ENCODE assay signal across 23 cellular contexts in the genomic region with DNA sequence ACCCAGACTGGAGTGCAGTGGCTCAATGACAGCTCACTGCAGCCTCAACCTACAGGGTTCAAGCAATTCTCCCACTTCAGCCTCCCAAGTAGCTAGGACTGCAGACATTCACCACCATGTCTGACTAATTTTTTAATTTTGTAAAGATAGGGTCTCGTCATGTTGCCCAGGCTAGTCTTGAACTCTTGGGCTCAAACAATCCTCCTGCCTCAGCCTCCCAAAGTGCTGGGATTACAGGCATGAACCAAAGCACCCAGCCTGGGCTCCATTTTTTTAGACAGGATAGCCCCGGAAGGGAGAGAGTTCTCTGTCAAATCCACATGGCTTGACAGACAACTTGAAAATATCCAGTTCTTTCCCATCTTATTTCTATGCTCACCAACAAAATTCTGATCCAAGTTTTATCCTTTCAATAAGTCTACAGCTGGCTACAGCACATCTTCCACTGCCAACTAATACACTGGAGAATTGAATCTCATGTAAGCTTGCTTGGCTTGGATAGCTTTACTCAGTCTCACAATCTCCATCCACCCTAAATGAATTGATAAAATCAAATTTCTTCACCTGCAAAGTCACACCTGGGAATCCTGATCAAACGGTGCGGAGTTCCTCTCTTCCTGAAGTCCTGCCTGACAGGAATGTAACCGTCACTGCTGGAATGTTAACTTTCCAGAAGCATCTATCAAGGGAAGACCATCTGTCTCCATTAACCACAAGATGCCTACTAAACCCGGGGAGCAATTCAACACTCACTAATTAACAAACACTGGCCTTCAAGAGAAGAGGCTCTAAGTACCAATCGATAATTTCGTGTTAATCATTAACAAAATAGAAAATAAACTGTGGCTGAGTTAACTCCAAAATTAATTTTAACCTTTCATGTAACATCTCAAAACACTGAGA.
A peak's percentile ranks its signal among the peaks of the same experiment; 100 is the strongest.
DNase-seq lines count a peak whose midpoint lies in the region; ATAC-seq, FAIRE-seq and TF ChIP-seq lines count a peak whose summit lies in the region.
"Had no signal": no experiment of that assay in that cellular context is flagged by ENCODE, and none has a peak within 500 bp of the region (broad histone marks: within the 10 kb centered on the region; RNA-seq: fewer than 3 reads in every experiment).

No MANE protein-coding gene starts in this region.

- H3K9me3 ChIP-seq in T-helper 17 cell (ENCODE audit: control insufficient read depth, low read length, poor library complexity, severe bottlenecking) (no peaks in the 10 kb centered on the region), liver (ENCODE audit: control insufficient read depth in 4 of 4, low read length in 3 of 4) (no peaks in the 10 kb centered on the region), gastrocnemius medialis (no peaks in the 10 kb centered on the region)
- H3K9me3 ChIP-seq: mucosa of descending colon, sigmoid colon had no signal

- no peak overlapping the region for H3K4me3 Mint-ChIP-seq in activated CD4-positive, alpha-beta T cell treated with anti-CD3 and anti-CD28 coated beads for 36 hours
- H3K4me3 Mint-ChIP-seq in activated CD4-positive, alpha-beta T cell treated with anti-CD3 and anti-CD28 coated beads, Interleukin-2, amount 10 ng/mL, durations not matched to agents 7 days and 5 days: no peak overlapping the region
- H3K4me3 Mint-ChIP-seq in T-helper 17 cell: peak overlapping the region; percentile 2
- H3K4me3 Mint-ChIP-seq: activated CD4-positive, alpha-beta memory T cell treated with anti-CD3 and anti-CD28 coated beads for 36 hours; activated naive CD8-positive, alpha-beta T cell treated with anti-CD3 and anti-CD28 coated beads for 36 hours; type B pancreatic cell had no signal

- POLR2A ChIA-PET in activated CD4-positive, alpha-beta T cell treated with anti-CD3 and anti-CD28 coated beads for 36 hours (lab: Charles Lee): no interaction called here
- POLR2A ChIA-PET in activated CD4-positive, alpha-beta T cell treated with anti-CD3 and anti-CD28 coated beads, Interleukin-2, amount 10 ng/mL, durations not matched to agents 7 days and 5 days (lab: Charles Lee): no interaction called here

- peaks cover 37% of the 10 kb centered on the region for H3K36me3 Mint-ChIP-seq in activated CD4-positive, alpha-beta T cell treated with anti-CD3 and anti-CD28 coated beads for 36 hours (ENCODE audit: low read depth)
- peaks cover 35% of the 10 kb centered on the region for H3K36me3 Mint-ChIP-seq in activated CD4-positive, alpha-beta T cell treated with anti-CD3 and anti-CD28 coated beads, Interleukin-2, amount 10 ng/mL, durations not matched to agents 7 days and 5 days (ENCODE audit: low read depth)
- H3K36me3 Mint-ChIP-seq in T-helper 17 cell (ENCODE audit: low read depth): no peaks in the 10 kb centered on the region
- H3K36me3 Mint-ChIP-seq: type B pancreatic cell had no signal

- H3K4me1 ChIP-seq in liver (ENCODE audit: control insufficient read depth in 4 of 4, insufficient read depth in 4 of 4, low read length in 3 of 4) (peaks cover 14 to 45% (median 37%) of the 10 kb centered on the region in 4 donors), gastrocnemius medialis (peaks cover 85 to 98% of the 10 kb centered on the region in 2 donors)

- CTCF ChIA-PET in activated CD4-positive, alpha-beta T cell treated with anti-CD3 and anti-CD28 coated beads for 36 hours (lab: Charles Lee): interaction anchor here (0.7 to 1.4 kb wide), 2 partner anchors 10 to 18 kb away, joined by 3 to 4 read pairs; no protein-coding TSS in a partner anchor
- CTCF ChIA-PET in activated CD4-positive, alpha-beta T cell treated with anti-CD3 and anti-CD28 coated beads, Interleukin-2, amount 10 ng/mL, durations not matched to agents 7 days and 5 days (lab: Charles Lee): interaction anchor here (0.6 to 1.4 kb wide), 2 partner anchors 18 to 117 kb away, joined by 3 read pairs; no protein-coding TSS in a partner anchor

- peak overlapping the region; percentile 14 to 50 for H3K27ac ChIP-seq in liver (ENCODE audit: low read depth in 1 of 2, low read length in 2 of 2)
- H3K27ac ChIP-seq in gastrocnemius medialis: peak overlapping the region; percentile 62 to 80 (median 77)
- H3K27ac ChIP-seq: sigmoid colon, VCaP had no signal

- ATAC-seq in activated CD4-positive, alpha-beta T cell treated with anti-CD3 and anti-CD28 coated beads for 36 hours: no peak
- ATAC-seq in T-helper 17 cell (no peak), gastrocnemius medialis (no peak), HG03280 (IDR thresholded peaks at IDR 0.05; ENCODE audit: unreplicated experiment) (no peak)
- ATAC-seq: mucosa of descending colon; stimulated activated naive CD8-positive, alpha-beta T cell treated with anti-CD3 and anti-CD28 coated beads, Interleukin-15, Interleukin-2, amounts not matched to agents 100 U/mL and 50 U/mL, for 24 hours had no signal

- TF ChIP-seq POLR2A in gastrocnemius medialis (IDR thresholded peaks at IDR 0.05) (no peak), GM12891 (IDR thresholded peaks at IDR 0.05; ENCODE audit: low read depth, low read length) (no peak)

- H3K27ac Mint-ChIP-seq in activated CD4-positive, alpha-beta T cell treated with anti-CD3 and anti-CD28 coated beads for 36 hours: peak overlapping the region; percentile 1
- no peak overlapping the region for H3K27ac Mint-ChIP-seq in activated CD4-positive, alpha-beta T cell treated with anti-CD3 and anti-CD28 coated beads, Interleukin-2, amount 10 ng/mL, durations not matched to agents 7 days and 5 days
- peak overlapping the region; percentile 37 for H3K27ac Mint-ChIP-seq in T-helper 17 cell
- H3K27ac Mint-ChIP-seq: activated naive CD8-positive, alpha-beta T cell treated with anti-CD3 and anti-CD28 coated beads for 36 hours; type B pancreatic cell had no signal

- peaks cover 61% of the 10 kb centered on the region for H3K4me1 Mint-ChIP-seq in activated CD4-positive, alpha-beta T cell treated with anti-CD3 and anti-CD28 coated beads for 36 hours
- H3K4me1 Mint-ChIP-seq in activated CD4-positive, alpha-beta T cell treated with anti-CD3 and anti-CD28 coated beads, Interleukin-2, amount 10 ng/mL, durations not matched to agents 7 days and 5 days: peaks cover 7% of the 10 kb centered on the region
- peaks cover 50% of the 10 kb centered on the region for H3K4me1 Mint-ChIP-seq in T-helper 17 cell

- no peak for FAIRE-seq in GM12891 (lab: Jason Lieb, UNC)
- FAIRE-seq: kidney had no signal

- H3K4me3 ChIP-seq in liver (ENCODE audit: low read depth in 1 of 3, low read length in 3 of 3) (peak overlapping the region; percentile 18 to 33 (median 29)), gastrocnemius medialis (no peak overlapping the region)
- H3K4me3 ChIP-seq: mucosa of descending colon, sigmoid colon had no signal

- peaks cover 8% of the 10 kb centered on the region for H3K9me3 Mint-ChIP-seq in activated CD4-positive, alpha-beta T cell treated with anti-CD3 and anti-CD28 coated beads for 36 hours (ENCODE audit: low read depth)
- peaks cover 11% of the 10 kb centered on the region for H3K9me3 Mint-ChIP-seq in activated CD4-positive, alpha-beta T cell treated with anti-CD3 and anti-CD28 coated beads, Interleukin-2, amount 10 ng/mL, durations not matched to agents 7 days and 5 days
- H3K9me3 Mint-ChIP-seq: activated CD4-positive, alpha-beta memory T cell treated with anti-CD3 and anti-CD28 coated beads for 36 hours; type B pancreatic cell had no signal

- H3K27me3 Mint-ChIP-seq in activated CD4-positive, alpha-beta T cell treated with anti-CD3 and anti-CD28 coated beads for 36 hours: no peaks in the 10 kb centered on the region
- no peaks in the 10 kb centered on the region for H3K27me3 Mint-ChIP-seq in activated CD4-positive, alpha-beta T cell treated with anti-CD3 and anti-CD28 coated beads, Interleukin-2, amount 10 ng/mL, durations not matched to agents 7 days and 5 days
- H3K27me3 Mint-ChIP-seq in T-helper 17 cell: no peaks in the 10 kb centered on the region
- H3K27me3 Mint-ChIP-seq: activated CD4-positive, alpha-beta memory T cell treated with anti-CD3 and anti-CD28 coated beads for 36 hours; activated naive CD8-positive, alpha-beta T cell treated with anti-CD3 and anti-CD28 coated beads for 36 hours had no signal

- no peak for DNase-seq in activated CD4-positive, alpha-beta T cell treated with anti-CD3 and anti-CD28 coated beads for 36 hours
- DNase-seq in activated CD4-positive, alpha-beta T cell treated with anti-CD3 and anti-CD28 coated beads, Interleukin-2, amount 10 ng/mL, durations not matched to agents 7 days and 5 days: no peak
- DNase-seq in T-helper 17 cell: no peak
- DNase-seq in gastrocnemius medialis: no peak
- DNase-seq in GM12891 (ENCODE audit: insufficient read length, low spot score): no peak
- no peak for DNase-seq in NCI-H2081 treated with DMSO at 0.1 percent for 48 hours (lab: John Stamatoyannopoulos, UW)
- DNase-seq: activated CD4-positive, alpha-beta memory T cell treated with anti-CD3 and anti-CD28 coated beads for 36 hours; activated naive CD8-positive, alpha-beta T cell treated with anti-CD3 and anti-CD28 coated beads for 36 hours; activated T-cell treated with anti-CD3 and anti-CD28 coated beads for 4 hours; foreskin fibroblast; hypothalamus; kidney; mucosa of descending colon; NCI-H748 treated with DMSO at 0.1 percent for 48 hours; occipital lobe; OCI-M1; sigmoid colon; stimulated activated naive CD8-positive, alpha-beta T cell treated with anti-CD3 and anti-CD28 coated beads, Interleukin-15, Interleukin-2, amounts not matched to agents 100 U/mL and 50 U/mL, for 24 hours; T-helper 1 cell had no signal

- no peaks in the 10 kb centered on the region for H3K36me3 ChIP-seq in liver (ENCODE audit: control insufficient read depth in 4 of 4, insufficient read depth in 3 of 4, low read depth in 1 of 4, low read length in 3 of 4)
- peaks cover 0 to 18% of the 10 kb centered on the region in 2 donors for H3K36me3 ChIP-seq in gastrocnemius medialis

- no peak for TF ChIP-seq CTCF in liver (IDR thresholded peaks at IDR 0.05; ENCODE audit: low read depth, low read length, missing input control)
- no peak for TF ChIP-seq CTCF in gastrocnemius medialis (IDR thresholded peaks at IDR 0.05 in 4 of 5, conservative IDR thresholded peaks at IDR 0.05 in 1 of 5)

- 34% methylated on average over 8 of the region's 8 CpGs for WGBS in liver

- intact Hi-C loops in activated CD4-positive, alpha-beta T cell treated with anti-CD3 and anti-CD28 coated beads for 36 hours (cut with DNase I, micrococcal nuclease): no loop called here
- intact Hi-C loops in gastrocnemius medialis (cut with DNase I; ENCODE audit: low total_unique reads): no loop called here

- H3K27me3 ChIP-seq in liver (ENCODE audit: control insufficient read depth in 4 of 4, insufficient read depth in 4 of 4, low read length in 3 of 4) (no peaks in the 10 kb centered on the region), gastrocnemius medialis (no peaks in the 10 kb centered on the region)
- H3K27me3 ChIP-seq: sigmoid colon had no signal

- in situ Hi-C loops in gastrocnemius medialis (cut with MboI; ENCODE audit: low sequenced_read_pairs in 4 of 4): loop anchor here in 2 of 4 donors (25.0 kb wide), 2 partner anchors 224 to 349 kb away; no protein-coding TSS in a partner anchor

- peak overlapping the region in 1 of 2 donors; percentile 53 for H3K9ac ChIP-seq in liver (ENCODE audit: low read depth in 1 of 2, low read length in 2 of 2)

- TF ChIP-seq RAD21 in liver (IDR thresholded peaks at IDR 0.05): no peak

TF ChIP-seq in liver, 16 proteins besides CTCF, POLR2A, EP300 and RAD21 (continues in another document):
- peak in 1 of 2 donors; percentile 10 for TF ChIP-seq RXRA (IDR thresholded peaks at IDR 0.05)

TF ChIP-seq in GM12891, 5 proteins besides CTCF, POLR2A, EP300 and RAD21 (continues in another document):
- TF ChIP-seq PAX5 (IDR thresholded peaks at IDR 0.05; ENCODE audit: insufficient read depth, low read length, severe bottlenecking): no peak

Comparison
In these comparisons a context has a peak if more than half of its experiments do, and no peak if none do; other contexts are left out.
1. H3K4me3 ChIP-seq: peak in liver (3 of 3); none in gastrocnemius medialis (0 of 4).